ENCODE assay signal across 17 cellular contexts in the genomic region with DNA sequence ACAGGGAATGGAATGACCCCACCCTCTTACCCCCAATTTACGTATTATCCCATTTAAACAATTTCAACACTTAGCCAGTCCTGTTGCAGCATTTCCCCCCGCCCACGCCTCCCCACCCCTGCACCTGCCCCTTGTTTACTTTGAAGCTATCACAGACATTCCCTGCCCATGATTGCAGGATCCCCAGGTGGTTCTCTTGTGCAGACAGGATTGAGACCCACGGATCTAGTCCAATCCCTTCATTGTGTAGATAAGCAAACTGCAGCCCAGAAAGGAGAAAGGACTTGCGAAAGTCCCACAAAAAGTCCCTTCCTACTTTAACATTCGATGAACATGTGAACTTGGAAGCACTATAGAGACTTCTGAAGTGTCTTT. TPM values are rescaled to one million over a fixed set of nuclear protein-coding genes. Genes with fewer than 3 reads are reported as not detected.
DNase-seq lines count a peak whose midpoint lies in the region; ATAC-seq and TF ChIP-seq lines count a peak whose summit lies in the region.
"Had no signal": no experiment of that assay in that cellular context is flagged by ENCODE, and none has a peak within 500 bp of the region (broad histone marks: within the 10 kb centered on the region; RNA-seq: fewer than 3 reads in every experiment).

No MANE protein-coding gene starts in this region.

- H3K4me3 ChIP-seq in esophagus (ENCODE audit: low read depth in 1 of 2, low read length in 2 of 2) (no peak overlapping the region), gastrocnemius medialis (no peak overlapping the region)
- H3K4me3 ChIP-seq: HAP-1, PC-9, sigmoid colon had no signal

- 46 to 57% methylated on average over 6 of the region's 6 CpGs for WGBS in esophagus, 2 donors

- intact Hi-C loops in gastrocnemius medialis (cut with DNase I; ENCODE audit: low total_unique reads): no loop called here

- H3K36me3 ChIP-seq in esophagus (ENCODE audit: control insufficient read depth in 2 of 2, insufficient read depth in 2 of 2, low read length in 1 of 2): no peaks in the 10 kb centered on the region
- no peaks in the 10 kb centered on the region for H3K36me3 ChIP-seq in gastrocnemius medialis
- H3K36me3 ChIP-seq: brain microvascular endothelial cell, HAP-1, sigmoid colon had no signal

- no peak for TF ChIP-seq POLR2A in gastrocnemius medialis (IDR thresholded peaks at IDR 0.05)

- no peaks in the 10 kb centered on the region for H3K9me3 ChIP-seq in esophagus (ENCODE audit: control insufficient read depth in 2 of 2, insufficient read depth in 1 of 2, low read depth in 1 of 2, low read length in 1 of 2)
- no peaks in the 10 kb centered on the region for H3K9me3 ChIP-seq in gastrocnemius medialis
- H3K9me3 ChIP-seq: sigmoid colon had no signal

- ATAC-seq in gastrocnemius medialis (no peak), HG02642 (IDR thresholded peaks at IDR 0.05; ENCODE audit: poor library complexity, unreplicated experiment) (no peak)
- ATAC-seq: activated T-cell treated with anti-CD3 and anti-CD28 coated beads, Interleukin-2, amount 50 U/mL, for 4 hours; SK-N-SH treated with all-trans-retinoic acid at 6 μM for 48 hours had no signal

- H3K27me3 ChIP-seq in esophagus (ENCODE audit: control insufficient read depth in 1 of 2, insufficient read depth in 2 of 2, low read length in 2 of 2) (no peaks in the 10 kb centered on the region), gastrocnemius medialis (no peaks in the 10 kb centered on the region)
- H3K27me3 ChIP-seq: brain microvascular endothelial cell, sigmoid colon had no signal

- no peak for TF ChIP-seq CTCF in gastrocnemius medialis (IDR thresholded peaks at IDR 0.05 in 4 of 5, conservative IDR thresholded peaks at IDR 0.05 in 1 of 5)
- no peak for TF ChIP-seq CTCF in GM13976 (IDR thresholded peaks at IDR 0.05; ENCODE audit: borderline replicate concordance, control extremely low read depth, extremely low read depth, insufficient read depth, missing control alignments)

- in situ Hi-C loops in gastrocnemius medialis (cut with MboI; ENCODE audit: low sequenced_read_pairs in 4 of 4) (no loop called here), GM13976 (cut with MboI; ENCODE audit: low sequenced_read_pairs, unreplicated experiment) (loop anchor here (25.0 kb wide), 1 partner anchor 570 kb away; no protein-coding TSS in a partner anchor), G401 (cut with HindIII; ENCODE audit: low sequenced_read_pairs) (no loop called here)

- H3K4me1 ChIP-seq in esophagus (ENCODE audit: control insufficient read depth in 2 of 2, insufficient read depth in 2 of 2, low read length in 1 of 2) (peaks cover 7 to 15% of the 10 kb centered on the region in 2 donors), gastrocnemius medialis (peaks cover 0 to 7% of the 10 kb centered on the region in 2 donors)

- H3K27ac ChIP-seq in esophagus (ENCODE audit: low read depth in 2 of 2, low read length in 1 of 2) (peak overlapping the region; percentile 42 to 80), gastrocnemius medialis (peak overlapping the region; percentile 7 to 47 (median 37))
- H3K27ac ChIP-seq: brain microvascular endothelial cell, PC-9 had no signal

- DNase-seq in NCI-H1417 (lab: John Stamatoyannopoulos, UW): peak; percentile 18 to 46 (median 33)
- no peak for DNase-seq in NCI-H1417 treated with DMSO at 0.1 percent for 48 hours (lab: John Stamatoyannopoulos, UW)
- peak; percentile 43 for DNase-seq in NCI-H510A treated with DMSO at 0.1 percent for 48 hours (lab: John Stamatoyannopoulos, UW)
- DNase-seq in gastrocnemius medialis: no peak
- DNase-seq in GM13976 (ENCODE audit: low spot score): no peak
- DNase-seq in G401 (ENCODE audit: low spot score): no peak
- DNase-seq: activated CD4-positive, alpha-beta T cell treated with anti-CD3 and anti-CD28 coated beads, Interleukin-2, amount 50 U/mL, for 48 hours; activated T-cell treated with anti-CD3 and anti-CD28 coated beads, Interleukin-2, amount 50 U/mL, for 4 hours; brain microvascular endothelial cell; CD4-positive, alpha-beta memory T cell; NCI-H226; PC-9; sigmoid colon had no signal

RNA-seq across cellular contexts. Expression of gene TMEM17, which starts 38.9 kb away (rescaled TPM):
- polyA plus RNA-seq in esophagus: 1 to 10 TPM; 1.1 to 1.5 TPM
- 1 to 10 TPM in 1 of 4 donors, under 1 TPM in 3; 0.15 to 1.8 (median 0.51) TPM for total RNA-seq in gastrocnemius medialis
- 1.3 and 2.4 TPM in 2 replicates for total RNA-seq in G401 (2014; rRNA removed; shearing (Covaris generic))
- total RNA-seq: CD4-positive, alpha-beta memory T cell had no signal
- polyA plus RNA-seq: CD4-positive, alpha-beta memory T cell had no signal

Comparison
In these comparisons a context has a peak if more than half of its experiments do, and no peak if none do; other contexts are left out.
1. DNase-seq: peak in NCI-H1417 (3 of 3) and NCI-H510A treated with DMSO at 0.1 percent for 48 hours (single experiment); none in NCI-H1417 treated with DMSO at 0.1 percent for 48 hours (single experiment), gastrocnemius medialis (0 of 2), GM13976 (single experiment) and G401 (single experiment).